Comparison of ENCODE assay signal across 15 cellular contexts in genomic region chr2:161871113-161871512, GRCh38.
A peak's percentile ranks its signal among the peaks of the same experiment; 100 is the strongest.
DNase-seq lines count a peak whose midpoint lies in the region; ATAC-seq and TF ChIP-seq lines count a peak whose summit lies in the region.
"Had no signal": no experiment of that assay in that cellular context is flagged by ENCODE, and none has a peak within 500 bp of the region (broad histone marks: within the 10 kb centered on the region; RNA-seq: fewer than 3 reads in every experiment).

No MANE protein-coding gene starts in this region.

- POLR2A ChIA-PET in activated CD4-positive, alpha-beta T cell treated with anti-CD3 and anti-CD28 coated beads for 36 hours (lab: Charles Lee), result no interaction called here
- POLR2A ChIA-PET in activated CD8-positive, alpha-beta T cell treated with anti-CD3 and anti-CD28 coated beads for 36 hours (lab: Charles Lee), result no interaction called here

- H3K27me3 Mint-ChIP-seq in activated CD4-positive, alpha-beta T cell treated with anti-CD3 and anti-CD28 coated beads for 36 hours, result peaks cover 5% of the 10 kb centered on the region
- no peaks in the 10 kb centered on the region for H3K27me3 Mint-ChIP-seq in activated T-cell treated with anti-CD3 and anti-CD28 coated beads, Interleukin-2, amount 50 U/mL, for 72 hours (ENCODE audit: low read depth)
- peaks cover 3% of the 10 kb centered on the region for H3K27me3 Mint-ChIP-seq in activated CD8-positive, alpha-beta T cell treated with anti-CD3 and anti-CD28 coated beads for 36 hours
- H3K27me3 Mint-ChIP-seq: B cell had no signal

- no peak for TF ChIP-seq CTCF in activated CD8-positive, alpha-beta T cell treated with anti-CD3 and anti-CD28 coated beads for 36 hours (IDR thresholded peaks at IDR 0.05)

- no peak overlapping the region for H3K27ac Mint-ChIP-seq in activated CD4-positive, alpha-beta T cell treated with anti-CD3 and anti-CD28 coated beads for 36 hours
- peak overlapping the region; percentile 58 for H3K27ac Mint-ChIP-seq in activated T-cell treated with anti-CD3 and anti-CD28 coated beads, Interleukin-2, amount 50 U/mL, for 72 hours
- no peak overlapping the region for H3K27ac Mint-ChIP-seq in stimulated activated effector memory CD8-positive, alpha-beta T cell treated with anti-CD3 and anti-CD28 coated beads, Interleukin-12 subunit alpha, Interleukin-12 subunit beta, amount 100 ng/mL, for 72 hours
- H3K27ac Mint-ChIP-seq in activated CD8-positive, alpha-beta T cell treated with anti-CD3 and anti-CD28 coated beads for 36 hours, result no peak overlapping the region
- H3K27ac Mint-ChIP-seq: B cell; CD4-positive, alpha-beta T cell; CD8-positive, alpha-beta T cell had no signal

- peak; percentile 49 for ATAC-seq in activated CD4-positive, alpha-beta T cell treated with anti-CD3 and anti-CD28 coated beads for 36 hours
- peak in 1 of 2 donors; percentile 64 for ATAC-seq in activated T-cell treated with anti-CD3 and anti-CD28 coated beads, Interleukin-2, amount 50 U/mL, for 72 hours (replicated peaks in 1 of 2)
- peak; percentile 77 for ATAC-seq in stimulated activated effector memory CD8-positive, alpha-beta T cell treated with anti-CD3 and anti-CD28 coated beads, Interleukin-12 subunit alpha, Interleukin-12 subunit beta, amount 100 ng/mL, for 72 hours
- ATAC-seq in activated CD8-positive, alpha-beta T cell treated with anti-CD3 and anti-CD28 coated beads for 36 hours, result no peak
- ATAC-seq: A549; CD8-positive, alpha-beta T cell had no signal

- H3K4me3 Mint-ChIP-seq in activated CD4-positive, alpha-beta T cell treated with anti-CD3 and anti-CD28 coated beads for 36 hours, result no peak overlapping the region
- peak overlapping the region; percentile 11 to 45 for H3K4me3 Mint-ChIP-seq in activated T-cell treated with anti-CD3 and anti-CD28 coated beads, Interleukin-2, amount 50 U/mL, for 72 hours
- peak overlapping the region; percentile 3 for H3K4me3 Mint-ChIP-seq in stimulated activated effector memory CD8-positive, alpha-beta T cell treated with anti-CD3 and anti-CD28 coated beads, Interleukin-12 subunit alpha, Interleukin-12 subunit beta, amount 100 ng/mL, for 72 hours
- H3K4me3 Mint-ChIP-seq in activated CD8-positive, alpha-beta T cell treated with anti-CD3 and anti-CD28 coated beads for 36 hours, result no peak overlapping the region
- H3K4me3 Mint-ChIP-seq: B cell; CD4-positive, alpha-beta T cell; CD8-positive, alpha-beta T cell had no signal

- DNase-seq in activated CD4-positive, alpha-beta T cell treated with anti-CD3 and anti-CD28 coated beads for 36 hours, result no peak
- DNase-seq in activated CD4-positive, alpha-beta T cell treated with anti-CD3 and anti-CD28 coated beads, Interleukin-2, amount 50 U/mL, for 1 hour, result no peak
- DNase-seq in activated T-cell treated with anti-CD3 and anti-CD28 coated beads, Interleukin-2, amount 50 U/mL, for 72 hours, result no peak
- no peak for DNase-seq in activated T-cell treated with anti-CD3 and anti-CD28 coated beads, Interleukin-2, amount 50 U/mL, for 48 hours
- no peak for DNase-seq in stimulated activated effector memory CD8-positive, alpha-beta T cell treated with anti-CD3 and anti-CD28 coated beads, Interleukin-12 subunit alpha, Interleukin-12 subunit beta, amount 100 ng/mL, for 72 hours (ENCODE audit: low spot score in 2 of 2)
- DNase-seq in activated CD8-positive, alpha-beta T cell treated with anti-CD3 and anti-CD28 coated beads for 36 hours, result no peak
- DNase-seq: AML-193; Caco-2; Calu3; CD4-positive, alpha-beta T cell; CD8-positive, alpha-beta T cell; DMS79 treated with DMSO at 0.1 percent for 48 hours; GF-D8 had no signal

- H3K36me3 Mint-ChIP-seq in activated CD4-positive, alpha-beta T cell treated with anti-CD3 and anti-CD28 coated beads for 36 hours (ENCODE audit: low read depth), result no peaks in the 10 kb centered on the region
- H3K36me3 Mint-ChIP-seq in activated T-cell treated with anti-CD3 and anti-CD28 coated beads, Interleukin-2, amount 50 U/mL, for 72 hours (ENCODE audit: insufficient read depth in 2 of 2), result no peaks in the 10 kb centered on the region
- no peaks in the 10 kb centered on the region for H3K36me3 Mint-ChIP-seq in stimulated activated effector memory CD8-positive, alpha-beta T cell treated with anti-CD3 and anti-CD28 coated beads, Interleukin-12 subunit alpha, Interleukin-12 subunit beta, amount 100 ng/mL, for 72 hours
- no peaks in the 10 kb centered on the region for H3K36me3 Mint-ChIP-seq in activated CD8-positive, alpha-beta T cell treated with anti-CD3 and anti-CD28 coated beads for 36 hours (ENCODE audit: low read depth)
- H3K36me3 Mint-ChIP-seq: CD8-positive, alpha-beta T cell had no signal

- no peaks in the 10 kb centered on the region for H3K9me3 Mint-ChIP-seq in activated CD4-positive, alpha-beta T cell treated with anti-CD3 and anti-CD28 coated beads for 36 hours (ENCODE audit: low read depth)
- no peaks in the 10 kb centered on the region for H3K9me3 Mint-ChIP-seq in activated T-cell treated with anti-CD3 and anti-CD28 coated beads, Interleukin-2, amount 50 U/mL, for 72 hours
- H3K9me3 Mint-ChIP-seq in stimulated activated effector memory CD8-positive, alpha-beta T cell treated with anti-CD3 and anti-CD28 coated beads, Interleukin-12 subunit alpha, Interleukin-12 subunit beta, amount 100 ng/mL, for 72 hours, result no peaks in the 10 kb centered on the region
- no peaks in the 10 kb centered on the region for H3K9me3 Mint-ChIP-seq in activated CD8-positive, alpha-beta T cell treated with anti-CD3 and anti-CD28 coated beads for 36 hours
- H3K9me3 Mint-ChIP-seq: CD4-positive, alpha-beta T cell; CD8-positive, alpha-beta T cell had no signal

- H3K4me1 Mint-ChIP-seq in activated CD4-positive, alpha-beta T cell treated with anti-CD3 and anti-CD28 coated beads for 36 hours, result peaks cover 2% of the 10 kb centered on the region
- peaks cover 7% of the 10 kb centered on the region for H3K4me1 Mint-ChIP-seq in activated T-cell treated with anti-CD3 and anti-CD28 coated beads, Interleukin-2, amount 50 U/mL, for 72 hours (ENCODE audit: low read depth)
- no peaks in the 10 kb centered on the region for H3K4me1 Mint-ChIP-seq in stimulated activated effector memory CD8-positive, alpha-beta T cell treated with anti-CD3 and anti-CD28 coated beads, Interleukin-12 subunit alpha, Interleukin-12 subunit beta, amount 100 ng/mL, for 72 hours
- H3K4me1 Mint-ChIP-seq in activated CD8-positive, alpha-beta T cell treated with anti-CD3 and anti-CD28 coated beads for 36 hours (ENCODE audit: low read depth), result no peaks in the 10 kb centered on the region
- H3K4me1 Mint-ChIP-seq: B cell had no signal

- CTCF ChIA-PET in activated CD4-positive, alpha-beta T cell treated with anti-CD3 and anti-CD28 coated beads for 36 hours (lab: Charles Lee), result no interaction called here
- CTCF ChIA-PET in activated CD8-positive, alpha-beta T cell treated with anti-CD3 and anti-CD28 coated beads for 36 hours (lab: Charles Lee), result no interaction called here

- intact Hi-C loops in activated CD4-positive, alpha-beta T cell treated with anti-CD3 and anti-CD28 coated beads for 36 hours (cut with DNase I, micrococcal nuclease), result no loop called here
- intact Hi-C loops in activated CD8-positive, alpha-beta T cell treated with anti-CD3 and anti-CD28 coated beads for 36 hours (cut with micrococcal nuclease), result no loop called here

Comparison
In these comparisons a context has a peak if more than half of its experiments do, and no peak if none do; other contexts are left out.
1. H3K4me3 Mint-ChIP-seq: peak in activated T-cell treated with anti-CD3 and anti-CD28 coated beads, Interleukin-2, amount 50 U/mL, for 72 hours (2 of 2) and stimulated activated effector memory CD8-positive, alpha-beta T cell treated with anti-CD3 and anti-CD28 coated beads, Interleukin-12 subunit alpha, Interleukin-12 subunit beta, amount 100 ng/mL, for 72 hours (single experiment); none in activated CD4-positive, alpha-beta T cell treated with anti-CD3 and anti-CD28 coated beads for 36 hours (single experiment) and activated CD8-positive, alpha-beta T cell treated with anti-CD3 and anti-CD28 coated beads for 36 hours (single experiment).